ENCODE assay signal across 22 cellular contexts in the genomic region with DNA sequence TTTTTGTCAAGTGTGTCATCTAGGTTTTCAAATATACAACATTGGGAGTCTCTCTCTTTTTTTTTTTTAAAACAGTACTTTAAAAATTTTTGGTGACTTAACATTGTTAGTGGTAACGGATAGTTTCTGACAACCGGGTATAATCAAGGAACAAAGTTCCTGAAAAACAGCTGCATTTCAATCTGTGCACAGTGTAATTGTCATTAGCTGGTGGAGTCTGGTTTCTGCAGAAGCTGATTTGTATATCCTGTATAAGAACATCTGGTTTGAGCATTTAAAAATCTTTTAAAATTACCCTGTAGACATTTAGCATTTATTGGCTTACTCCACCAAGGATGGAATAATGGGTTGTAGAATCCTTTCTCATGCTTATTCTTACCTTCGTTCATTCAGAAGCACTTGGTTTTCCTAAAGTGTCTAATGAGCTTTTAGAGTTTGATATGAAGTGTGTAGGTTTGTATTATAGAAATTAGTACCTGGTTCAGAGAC.
"Had no signal": no experiment of that assay in that cellular context is flagged by ENCODE, and none has a peak within 500 bp of the region (broad histone marks: within the 10 kb centered on the region; RNA-seq: fewer than 3 reads in every experiment).

No MANE protein-coding gene starts in this region.

- H3K27me3 Mint-ChIP-seq: activated CD4-positive, alpha-beta T cell treated with anti-CD3 and anti-CD28 coated beads for 36 hours; activated naive CD8-positive, alpha-beta T cell treated with anti-CD3 and anti-CD28 coated beads, Interleukin-2, amount 10 ng/mL, durations not matched to agents 7 days and 5 days; effector memory CD8-positive, alpha-beta T cell; progenitor cell of endocrine pancreas; stimulated activated naive CD8-positive, alpha-beta T cell treated with anti-CD3 and anti-CD28 coated beads, Interleukin-15, Interleukin-2, amounts not matched to agents 100 ng/mL and 50 ng/mL, for 24 hours had no signal

- ATAC-seq: activated CD4-positive, alpha-beta T cell treated with anti-CD3 and anti-CD28 coated beads for 36 hours; body of pancreas; effector memory CD8-positive, alpha-beta T cell; left lobe of liver had no signal

- H3K36me3 ChIP-seq: right atrium auricular region, suprapubic skin, transverse colon had no signal

- H3K27ac Mint-ChIP-seq: activated CD4-positive, alpha-beta T cell treated with anti-CD3 and anti-CD28 coated beads for 36 hours; activated naive CD8-positive, alpha-beta T cell treated with anti-CD3 and anti-CD28 coated beads, Interleukin-2, amount 10 ng/mL, durations not matched to agents 7 days and 5 days; stimulated activated naive CD8-positive, alpha-beta T cell treated with anti-CD3 and anti-CD28 coated beads, Interleukin-15, Interleukin-2, amounts not matched to agents 100 ng/mL and 50 ng/mL, for 24 hours had no signal

- H3K4me3 Mint-ChIP-seq: activated CD4-positive, alpha-beta T cell treated with anti-CD3 and anti-CD28 coated beads for 36 hours; activated naive CD8-positive, alpha-beta T cell treated with anti-CD3 and anti-CD28 coated beads, Interleukin-2, amount 10 ng/mL, durations not matched to agents 7 days and 5 days; stimulated activated naive CD8-positive, alpha-beta T cell treated with anti-CD3 and anti-CD28 coated beads, Interleukin-15, Interleukin-2, amounts not matched to agents 100 ng/mL and 50 ng/mL, for 24 hours had no signal

- H3K27me3 ChIP-seq: body of pancreas, right atrium auricular region, suprapubic skin, transverse colon had no signal

- H3K27ac ChIP-seq: body of pancreas, right atrium auricular region, skin epidermis, suprapubic skin, transverse colon had no signal

- H3K9me3 ChIP-seq: body of pancreas, right atrium auricular region, suprapubic skin, transverse colon had no signal

- H3K9me3 Mint-ChIP-seq: activated naive CD8-positive, alpha-beta T cell treated with anti-CD3 and anti-CD28 coated beads, Interleukin-2, amount 10 ng/mL, durations not matched to agents 7 days and 5 days; effector memory CD8-positive, alpha-beta T cell; neural crest cell; stimulated activated naive CD8-positive, alpha-beta T cell treated with anti-CD3 and anti-CD28 coated beads, Interleukin-15, Interleukin-2, amounts not matched to agents 100 ng/mL and 50 ng/mL, for 24 hours had no signal

- H3K4me3 ChIP-seq: body of pancreas, right atrium auricular region, skin epidermis, suprapubic skin, transverse colon had no signal

- DNase-seq: activated CD4-positive, alpha-beta T cell treated with anti-CD3 and anti-CD28 coated beads for 36 hours; activated CD4-positive, alpha-beta T cell treated with anti-CD3 and anti-CD28 coated beads, Interleukin-2, amount 50 U/mL, for 48 hours; activated naive CD8-positive, alpha-beta T cell treated with anti-CD3 and anti-CD28 coated beads, Interleukin-2, amount 10 ng/mL, durations not matched to agents 7 days and 5 days; amygdala; body of pancreas; caudate nucleus; effector memory CD8-positive, alpha-beta T cell; foreskin melanocyte; glutamatergic neuron; hypothalamus; kidney; midbrain; stimulated activated CD4-positive, alpha-beta T cell treated with anti-CD3 and anti-CD28 coated beads, Interleukin-15, amount 100 ng/mL, for 24 hours; stimulated activated CD4-positive, alpha-beta T cell treated with anti-CD3 and anti-CD28 coated beads, Interleukin-2, amount 100 ng/mL, for 48 hours; transverse colon had no signal
